8 cellular contexts compared by ENCODE assay signal in genomic region chr1:24503003-24503751, GRCh38. TPM values are rescaled to one million over a fixed set of nuclear protein-coding genes. Genes with fewer than 3 reads are reported as not detected.
DNase-seq lines count a peak whose midpoint lies in the region; ATAC-seq and TF ChIP-seq lines count a peak whose summit lies in the region.

No MANE protein-coding gene starts in this region.

- BruUV-seq in IMR-90 (replicated peaks; lab: Mats Ljungman, UMichigan), result no TSS peak

- H3K79me1 ChIP-seq in IMR-90 (ENCODE audit: low read depth in 1 of 2, low read length in 2 of 2), result peaks cover 5 to 23% of the 10 kb centered on the region in 2 experiments; a peak in 3 of 4 replicates

- no peak for ATAC-seq in IMR-90 (ENCODE audit: low read depth)
- ATAC-seq in stimulated activated naive CD8-positive, alpha-beta T cell treated with anti-CD3 and anti-CD28 coated beads, Interleukin-15, amount 100 ng/mL, for 72 hours, result peak; percentile 61
- no peak for ATAC-seq in GM18868 (IDR thresholded peaks at IDR 0.05; ENCODE audit: unreplicated experiment)

- no peaks in the 10 kb centered on the region for H3K36me3 Mint-ChIP-seq in immature natural killer cell

- peak overlapping the region; percentile 84 to 94 (median 90) for H3K4me3 Mint-ChIP-seq in immature natural killer cell
- peak overlapping the region; percentile 93 to 96 for H3K4me3 Mint-ChIP-seq in stimulated activated naive CD8-positive, alpha-beta T cell treated with anti-CD3 and anti-CD28 coated beads, Interleukin-15, amount 100 ng/mL, for 72 hours

- dilution Hi-C loops in IMR-90 (cut with HindIII; ENCODE audit: low sequenced_read_pairs, unreplicated experiment), result no loop called here

- no peak overlapping the region for H2BK20ac ChIP-seq in IMR-90 (ENCODE audit: low read depth, low read length)

- H4K20me1 ChIP-seq in IMR-90 (ENCODE audit: insufficient read depth, low read length), result no peaks in the 10 kb centered on the region; the same call in 1 of the 2 replicates

- peak overlapping the region; percentile 51 for H2AK9ac ChIP-seq in IMR-90 (replicated peaks; ENCODE audit: low read depth, low read length, poor library complexity)

- WGBS in IMR-90 (ENCODE audit: extremely low coverage in 2 of 2, insufficient read length in 1 of 2), 2 experiments, result 12% methylated on average over 10 of the region's 61 CpGs; no CpG with 5 or more reads in 1 of the 2 experiments

- H4K91ac ChIP-seq in IMR-90 (ENCODE audit: insufficient read depth, low read depth, low read length), result no peak overlapping the region; the same call in 1 of the 2 replicates

- peak overlapping the region; percentile 71 for H3K4me2 ChIP-seq in IMR-90 (ENCODE audit: low read depth, low read length)

- peaks cover 9% of the 10 kb centered on the region; the same call in 1 of the 2 replicates for H3K9me1 ChIP-seq in IMR-90 (ENCODE audit: insufficient read depth, low read length)

- H3K27me3 ChIP-seq in IMR-90 (ENCODE audit: control insufficient read depth, insufficient read depth, low read length) (peaks cover 4% of the 10 kb centered on the region), ascending aorta (no peaks in the 10 kb centered on the region)

- no peak overlapping the region for H2BK15ac ChIP-seq in IMR-90 (ENCODE audit: low read depth, low read length)

- no peaks in the 10 kb centered on the region for H3K9me3 ChIP-seq in IMR-90 (ENCODE audit: control insufficient read depth, insufficient read depth, low read length)
- H3K9me3 ChIP-seq in ascending aorta, result no peaks in the 10 kb centered on the region

- peak overlapping the region; percentile 50 for H3K14ac ChIP-seq in IMR-90 (replicated peaks; ENCODE audit: low read depth, low read length)

- no peaks in the 10 kb centered on the region for H3K4me1 ChIP-seq in IMR-90 (ENCODE audit: control insufficient read depth, insufficient read depth, low read length)
- H3K4me1 ChIP-seq in ascending aorta, result peaks cover 0 to 3% of the 10 kb centered on the region in 2 donors

- H3K4me3 ChIP-seq in IMR-90 (ENCODE audit: insufficient read depth, low read depth, low read length), result peak overlapping the region; percentile 88
- peak overlapping the region; percentile 69 to 87 for H3K4me3 ChIP-seq in ascending aorta

- H4K8ac ChIP-seq in IMR-90 (ENCODE audit: low read depth in 2 of 2, low read length in 2 of 2), result peak overlapping the region in 1 of 2 experiments; percentile 11; a peak in 1 of 4 replicates

- H2BK5ac ChIP-seq in IMR-90 (ENCODE audit: low read depth, low read length, poor library complexity, severe bottlenecking), result no peak overlapping the region

- H3K27ac Mint-ChIP-seq in immature natural killer cell, result peak overlapping the region in 5 of 6 donors; percentile 70 to 86 (median 78)
- peak overlapping the region; percentile 89 to 96 for H3K27ac Mint-ChIP-seq in stimulated activated naive CD8-positive, alpha-beta T cell treated with anti-CD3 and anti-CD28 coated beads, Interleukin-15, amount 100 ng/mL, for 72 hours

- peak overlapping the region; percentile 97 for H2AFZ ChIP-seq in IMR-90 (replicated peaks; ENCODE audit: low read length, poor library complexity)

- H4K5ac ChIP-seq in IMR-90 (ENCODE audit: low read depth, low read length), result no peak overlapping the region

- H3K4me1 Mint-ChIP-seq in immature natural killer cell, result peaks cover 47 to 62% of the 10 kb centered on the region in 2 donors
- peaks cover 62% of the 10 kb centered on the region for H3K4me1 Mint-ChIP-seq in stimulated activated naive CD8-positive, alpha-beta T cell treated with anti-CD3 and anti-CD28 coated beads, Interleukin-15, amount 100 ng/mL, for 72 hours

- TF ChIP-seq POLR2A in IMR-90 (IDR thresholded peaks at IDR 0.05; ENCODE audit: low read depth, low read length), result no peak

- peaks cover 21 to 62% (median 50%) of the 10 kb centered on the region in 3 donors for H3K27me3 Mint-ChIP-seq in immature natural killer cell (ENCODE audit: low read depth in 3 of 3)
- no peaks in the 10 kb centered on the region for H3K27me3 Mint-ChIP-seq in stimulated activated naive CD8-positive, alpha-beta T cell treated with anti-CD3 and anti-CD28 coated beads, Interleukin-15, amount 100 ng/mL, for 72 hours

- peak; percentile 5 for DNase-seq in EH (ENCODE audit: low read depth)
- no peak for DNase-seq in IMR-90
- no peak for DNase-seq in ascending aorta (ENCODE audit: low spot score in 2 of 2)
- no peak for DNase-seq in immature natural killer cell
- peak; percentile 46 to 50 for DNase-seq in stimulated activated naive CD8-positive, alpha-beta T cell treated with anti-CD3 and anti-CD28 coated beads, Interleukin-15, amount 100 ng/mL, for 72 hours
- DNase-seq in NCI-H187 treated with DMSO at 0.1 percent for 48 hours (lab: John Stamatoyannopoulos, UW), result no peak
- no peak for DNase-seq in occipital lobe (lab: John Stamatoyannopoulos, UW)

- H3K23ac ChIP-seq in IMR-90 (ENCODE audit: low read depth, low read length), result no peak overlapping the region

- peak overlapping the region; percentile 26; the same call in 1 of the 2 replicates for H3K56ac ChIP-seq in IMR-90 (ENCODE audit: extremely low read depth, insufficient read depth, low read length)

- peak overlapping the region; percentile 26 for H3K9ac ChIP-seq in IMR-90 (ENCODE audit: low read depth, low read length)

- H2AK5ac ChIP-seq in IMR-90 (ENCODE audit: low read depth, low read length), result no peak overlapping the region; the same call in 1 of the 2 replicates

- CTCF ChIA-PET in IMR-90 (lab: Yijun Ruan, JAX), result interaction anchor here (1.2 to 1.6 kb wide), 2 partner anchors 11 to 12 kb away, joined by 3 to 4 read pairs; no protein-coding TSS in a partner anchor

- no peak overlapping the region; the same call in 1 of the 2 replicates for H3K27ac ChIP-seq in IMR-90 (ENCODE audit: insufficient read depth, low read length)
- H3K27ac ChIP-seq in ascending aorta, result peak overlapping the region in 1 of 2 donors; percentile 52

- POLR2A ChIA-PET in IMR-90 (lab: Charles Lee; ENCODE audit: unreplicated experiment), result no interaction called here

- H3K4ac ChIP-seq in IMR-90 (ENCODE audit: low read depth, low read length), result peak overlapping the region; percentile 26

- H3K9me3 Mint-ChIP-seq in immature natural killer cell, result no peaks in the 10 kb centered on the region
- H3K9me3 Mint-ChIP-seq in stimulated activated naive CD8-positive, alpha-beta T cell treated with anti-CD3 and anti-CD28 coated beads, Interleukin-15, amount 100 ng/mL, for 72 hours, result no peaks in the 10 kb centered on the region

- no peak overlapping the region for H3K18ac ChIP-seq in IMR-90 (ENCODE audit: low read depth, low read length)

- H2BK120ac ChIP-seq in IMR-90 (ENCODE audit: low read depth, low read length), result no peak overlapping the region

- TF ChIP-seq CTCF in IMR-90 (conservative IDR thresholded peaks at IDR 0.05; ENCODE audit: low read depth, low read length) (no peak), ascending aorta (IDR thresholded peaks at IDR 0.05) (no peak)

- H3K36me3 ChIP-seq in IMR-90 (ENCODE audit: control insufficient read depth, insufficient read depth, low read length), result no peaks in the 10 kb centered on the region
- H3K36me3 ChIP-seq in ascending aorta, result no peaks in the 10 kb centered on the region

- intact Hi-C loops in IMR-90 (cut with micrococcal nuclease), result loop anchor here (2.0 to 10.0 kb wide), 2 partner anchors 86 to 112 kb away; no protein-coding TSS in a partner anchor
- intact Hi-C loops in ascending aorta (cut with DNase I), result loop anchor here (5.0 kb wide), 2 partner anchors 86 to 456 kb away; partner anchors contain the start of gene NIPAL3

- TF ChIP-seq RAD21 in IMR-90 (IDR thresholded peaks at IDR 0.05; ENCODE audit: low read length), result no peak

- in situ Hi-C loops in IMR-90 (cut with MboI; ENCODE audit: low sequenced_read_pairs), result no loop called here

TF ChIP-seq in IMR-90, 13 proteins besides CTCF, POLR2A, EP300 and RAD21 (continues in another document):
- no peak for TF ChIP-seq RFX5 (IDR thresholded peaks at IDR 0.05; ENCODE audit: low read depth, low read length)
- no peak for TF ChIP-seq ELK1 (IDR thresholded peaks at IDR 0.05; ENCODE audit: borderline replicate concordance, low read depth, low read length)
- no peak for TF ChIP-seq MAFK (IDR thresholded peaks at IDR 0.05; ENCODE audit: low read depth, low read length)
- no peak for TF ChIP-seq NFE2L2 (IDR thresholded peaks at IDR 0.05; ENCODE audit: low read depth, low read length)
- TF ChIP-seq MAZ (IDR thresholded peaks at IDR 0.05; ENCODE audit: borderline replicate concordance, low read depth, low read length), result no peak
- no peak for TF ChIP-seq BHLHE40 (IDR thresholded peaks at IDR 0.05; ENCODE audit: low read depth, low read length)
- no peak for TF ChIP-seq RCOR1 (IDR thresholded peaks at IDR 0.05; ENCODE audit: insufficient replicate concordance, low read length)
- no peak for TF ChIP-seq CEBPB (IDR thresholded peaks at IDR 0.05; ENCODE audit: low read depth, low read length)
- TF ChIP-seq USF2 (IDR thresholded peaks at IDR 0.05; ENCODE audit: low read depth, low read length), result no peak

RNA-seq across cellular contexts. Expression of gene RCAN3, which starts 0.5 kb away (rescaled TPM):
- total RNA-seq in IMR-90 (2012; rRNA removed), result 5.9 and 8.6 TPM in 2 replicates
- 4.0 and 4.2 TPM in 2 replicates for polyA plus RNA-seq in IMR-90 (2012; rRNA removed)
- 2.1 and 4.0 TPM in 2 replicates for polyA plus RNA-seq in IMR-90 (2012; cell fraction: cytosol; rRNA removed)
- 1.7 and 4.2 TPM in 2 replicates for polyA plus RNA-seq in IMR-90 (2012; cell fraction: nucleus; rRNA removed; ENCODE audit: low replicate concordance)
- total RNA-seq in ascending aorta, result 2.0 TPM
- 1 to 10 TPM; 4.0 to 8.5 (median 4.8) TPM for polyA plus RNA-seq in immature natural killer cell
- total RNA-seq in occipital lobe, result 10.6 TPM

RNA-seq across cellular contexts. Expression of gene NCMAP, which starts 52.7 kb away (rescaled TPM):
- total RNA-seq in IMR-90 (2012; rRNA removed), result not detected in 2 replicates
- polyA plus RNA-seq in IMR-90 (2012; rRNA removed), result not detected in 2 replicates
- polyA plus RNA-seq in IMR-90 (2012; cell fraction: cytosol; rRNA removed), result not detected in 2 replicates
- polyA plus RNA-seq in IMR-90 (2012; cell fraction: nucleus; rRNA removed; ENCODE audit: low replicate concordance), result not detected in 2 replicates
- total RNA-seq in ascending aorta, result not detected
- not detected for polyA plus RNA-seq in immature natural killer cell
- under 0.01 TPM for total RNA-seq in occipital lobe

Comparison
In these comparisons a context has a peak if more than half of its experiments do, and no peak if none do; other contexts are left out.
1. DNase-seq: peak in EH (single experiment) and stimulated activated naive CD8-positive, alpha-beta T cell treated with anti-CD3 and anti-CD28 coated beads, Interleukin-15, amount 100 ng/mL, for 72 hours (2 of 2); none in IMR-90 (single experiment), ascending aorta (0 of 2), immature natural killer cell (0 of 3), NCI-H187 treated with DMSO at 0.1 percent for 48 hours (single experiment) and occipital lobe (single experiment).